24 cellular contexts compared by ENCODE assay signal in genomic region chr7:17412883-17413282, GRCh38.
"Had no signal": no experiment of that assay in that cellular context is flagged by ENCODE, and none has a peak within 500 bp of the region (broad histone marks: within the 10 kb centered on the region; RNA-seq: fewer than 3 reads in every experiment).

No MANE protein-coding gene starts in this region.

- H3K27ac Mint-ChIP-seq: mesothelial cell of epicardium; naive B cell; natural killer cell; nephron progenitor cell; progenitor cell of endocrine pancreas; stimulated activated naive CD8-positive, alpha-beta T cell treated with anti-CD3 and anti-CD28 coated beads, Interleukin-15, Interleukin-2, amounts not matched to agents 100 ng/mL and 50 ng/mL, for 24 hours; type B pancreatic cell had no signal

- ATAC-seq: left cardiac atrium, left lung, natural killer cell had no signal

- DNase-seq: hippocampal formation; kidney glomerular epithelial cell; left cardiac atrium; left lung; mesendoderm; naive B cell; natural killer cell; nephron progenitor cell; ovary; right lobe of liver; stimulated activated CD4-positive, alpha-beta T cell treated with anti-CD3 and anti-CD28 coated beads, Interleukin-12 subunit alpha, Interleukin-12 subunit beta, amount 100 ng/mL, for 4 hours; stimulated activated CD4-positive, alpha-beta T cell treated with anti-CD3 and anti-CD28 coated beads, Interleukin-15, amount 100 ng/mL, for 24 hours; stimulated activated CD4-positive, alpha-beta T cell treated with anti-CD3 and anti-CD28 coated beads, Interleukin-2, amount 100 ng/mL, for 24 hours; stimulated activated CD4-positive, alpha-beta T cell treated with anti-CD3 and anti-CD28 coated beads, Interleukin-4, amount 100 ng/mL, for 1 hour; stimulated activated naive CD4-positive, alpha-beta T cell; uterus had no signal

- H3K4me3 Mint-ChIP-seq: mesothelial cell of epicardium; naive B cell; natural killer cell; nephron progenitor cell; stimulated activated naive CD8-positive, alpha-beta T cell treated with anti-CD3 and anti-CD28 coated beads, Interleukin-15, Interleukin-2, amounts not matched to agents 100 ng/mL and 50 ng/mL, for 24 hours; type B pancreatic cell had no signal

- H3K9me3 Mint-ChIP-seq: mesothelial cell of epicardium; naive B cell; natural killer cell; nephron progenitor cell; stimulated activated naive CD8-positive, alpha-beta T cell treated with anti-CD3 and anti-CD28 coated beads, Interleukin-15, Interleukin-2, amounts not matched to agents 100 ng/mL and 50 ng/mL, for 24 hours; type B pancreatic cell had no signal

- H3K36me3 ChIP-seq: left lung, ovary, right atrium auricular region, right lobe of liver, suprapubic skin, tibial nerve, uterus had no signal

- H3K27ac ChIP-seq: left lung, ovary, right atrium auricular region, right lobe of liver, suprapubic skin, tibial nerve, uterus had no signal

- H3K36me3 Mint-ChIP-seq: mesothelial cell of epicardium, naive B cell, natural killer cell, type B pancreatic cell had no signal

- H3K27me3 Mint-ChIP-seq: naive B cell; progenitor cell of endocrine pancreas; stimulated activated naive CD8-positive, alpha-beta T cell treated with anti-CD3 and anti-CD28 coated beads, Interleukin-15, Interleukin-2, amounts not matched to agents 100 ng/mL and 50 ng/mL, for 24 hours; type B pancreatic cell had no signal

- H3K27me3 ChIP-seq: left lung, ovary, right atrium auricular region, right lobe of liver, suprapubic skin, tibial nerve, uterus had no signal

- H3K4me1 Mint-ChIP-seq: mesothelial cell of epicardium, naive B cell, natural killer cell had no signal

- H3K4me3 ChIP-seq: left lung, lung, ovary, right atrium auricular region, right lobe of liver, suprapubic skin, tibial nerve, uterus had no signal

- H3K9me3 ChIP-seq: left lung, ovary, right atrium auricular region, right lobe of liver, suprapubic skin, tibial nerve, uterus had no signal

- H3K4me1 ChIP-seq: right atrium auricular region, uterus had no signal
